13 cellular contexts compared by ENCODE assay signal in genomic region chr4:157226601-157227000, GRCh38. TPM values are rescaled to one million over a fixed set of nuclear protein-coding genes. Genes with fewer than 3 reads are reported as not detected.
DNase-seq lines count a peak whose midpoint lies in the region; ATAC-seq and TF ChIP-seq lines count a peak whose summit lies in the region.
"Had no signal": no experiment of that assay in that cellular context is flagged by ENCODE, and none has a peak within 500 bp of the region (broad histone marks: within the 10 kb centered on the region; RNA-seq: fewer than 3 reads in every experiment).

No MANE protein-coding gene starts in this region.

- no peak overlapping the region for H3K9ac ChIP-seq in endocrine pancreas (ENCODE audit: control insufficient read depth, insufficient read depth, low read length)
- peak overlapping the region; percentile 96 for H3K9ac ChIP-seq in neural cell (ENCODE audit: low read length)
- H3K9ac ChIP-seq: BLaER1 had no signal

- H4K20me1 ChIP-seq in neural cell (ENCODE audit: insufficient read depth): no peaks in the 10 kb centered on the region
- H4K20me1 ChIP-seq: BLaER1 had no signal

- no peaks in the 10 kb centered on the region for H3K27me3 ChIP-seq in endocrine pancreas (ENCODE audit: control insufficient read depth, insufficient read depth, low read length)
- H3K27me3 ChIP-seq in neural cell (ENCODE audit: insufficient read depth, low read depth, low read length): no peaks in the 10 kb centered on the region
- H3K27me3 ChIP-seq: BLaER1 had no signal

- no peaks in the 10 kb centered on the region for H3K9me3 ChIP-seq in endocrine pancreas (ENCODE audit: control insufficient read depth, low read length)
- no peaks in the 10 kb centered on the region for H3K9me3 ChIP-seq in neural cell (ENCODE audit: low read length)

- no peaks in the 10 kb centered on the region for H3K9me2 ChIP-seq in neural cell (ENCODE audit: insufficient read depth, low read length)

- H3K36me3 ChIP-seq in endocrine pancreas (ENCODE audit: control insufficient read depth, insufficient read depth, low read length) (no peaks in the 10 kb centered on the region), neural cell (ENCODE audit: insufficient read depth, low read length) (no peaks in the 10 kb centered on the region)
- H3K36me3 ChIP-seq: BLaER1 had no signal

- ATAC-seq in GM18511 (IDR thresholded peaks at IDR 0.05; ENCODE audit: unreplicated experiment): no peak
- no peak for ATAC-seq in GM21619 (IDR thresholded peaks at IDR 0.05; ENCODE audit: unreplicated experiment)
- ATAC-seq in GM21367 (IDR thresholded peaks at IDR 0.05; ENCODE audit: unreplicated experiment): no peak

- H3K4me1 ChIP-seq in endocrine pancreas (ENCODE audit: control insufficient read depth, insufficient read depth, low read length): peaks cover 15% of the 10 kb centered on the region
- H3K4me1 ChIP-seq: BLaER1 had no signal

- peak overlapping the region; percentile 94 for H3K27ac ChIP-seq in neural cell (ENCODE audit: low read length)
- H3K27ac ChIP-seq: 22Rv1, BLaER1 had no signal

- DNase-seq in NCI-H748 (lab: John Stamatoyannopoulos, UW; ENCODE audit: unreplicated experiment) (peak; percentile 29), NCI-H748 treated with DMSO at 0.1 percent for 48 hours (lab: John Stamatoyannopoulos, UW) (no peak)
- DNase-seq: AML-193, GF-D8, HCEC 1CT, HFFc6 had no signal

- TF ChIP-seq EP300 in neural cell (conservative IDR thresholded peaks at IDR 0.05; ENCODE audit: poor library complexity, severe bottlenecking): no peak

- no peak overlapping the region for H2AFZ ChIP-seq in neural cell (ENCODE audit: low read depth, low read length)

- H3K79me2 ChIP-seq in neural cell (replicated peaks; ENCODE audit: insufficient read depth, low read length): peaks cover 100% of the 10 kb centered on the region

- TF ChIP-seq RAD21 in neural cell (conservative IDR thresholded peaks at IDR 0.05): no peak

- H3K4me2 ChIP-seq in neural cell (ENCODE audit: low read length): peak overlapping the region; percentile 94
- H3K4me2 ChIP-seq: BLaER1 had no signal

- H3F3A ChIP-seq in neural cell (ENCODE audit: insufficient read depth, low read length, poor library complexity, severe bottlenecking): peaks cover 5% of the 10 kb centered on the region

- H3K4me3 ChIP-seq in endocrine pancreas (ENCODE audit: control insufficient read depth, insufficient read depth, low read length) (peak overlapping the region; percentile 49), neural cell (ENCODE audit: low read length) (peak overlapping the region; percentile 71)
- H3K4me3 ChIP-seq: BLaER1 had no signal

- TF ChIP-seq CTCF in neural cell (IDR thresholded peaks at IDR 0.05; ENCODE audit: poor library complexity, severe bottlenecking): no peak

TF ChIP-seq in neural cell, 6 proteins besides CTCF, POLR2A, EP300 and RAD21:
- TF ChIP-seq SMC3 (conservative IDR thresholded peaks at IDR 0.05; ENCODE audit: poor library complexity): no peak
- peak; percentile 25 for TF ChIP-seq REST (IDR thresholded peaks at IDR 0.05; ENCODE audit: borderline replicate concordance)

RNA-seq across cellular contexts. Expression of gene GRIA2, which starts 6.1 kb away (rescaled TPM):
- polyA plus RNA-seq in neural cell: 823 and 875 TPM in 2 replicates
- polyA minus RNA-seq in neural cell: 950 and 1,092 TPM in 2 replicates
